ENCODE assay signal across 20 cellular contexts in the genomic region with DNA sequence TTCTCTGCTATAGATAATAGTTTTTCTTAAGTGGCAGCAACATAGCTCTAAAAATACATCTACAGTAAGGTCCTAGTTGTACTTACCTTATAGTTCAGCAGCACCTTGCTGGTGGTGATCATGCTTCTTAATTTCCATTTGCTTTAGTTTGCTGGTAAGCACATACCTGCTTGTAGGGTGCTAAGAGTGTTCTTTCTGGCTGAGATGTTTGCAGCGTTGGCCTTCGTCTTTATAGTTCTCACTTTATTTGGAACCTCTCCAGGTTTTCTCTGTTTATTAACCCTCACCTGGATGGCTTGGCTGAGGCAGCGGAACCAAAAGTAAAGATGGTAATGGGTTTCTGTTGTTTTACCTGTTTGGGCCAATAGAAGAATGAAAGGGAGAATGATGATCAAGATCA.
DNase-seq lines count a peak whose midpoint lies in the region; FAIRE-seq and TF ChIP-seq lines count a peak whose summit lies in the region.
"Had no signal": no experiment of that assay in that cellular context is flagged by ENCODE, and none has a peak within 500 bp of the region (broad histone marks: within the 10 kb centered on the region; RNA-seq: fewer than 3 reads in every experiment).

No MANE protein-coding gene starts in this region.

- H3K27ac ChIP-seq in ascending aorta = no peak overlapping the region
- H3K27ac ChIP-seq: A549, HL-60, SK-N-MC had no signal

- FAIRE-seq in GM12892 (lab: Jason Lieb, UNC) = no peak
- FAIRE-seq: RCC 7860 had no signal

- H3K4me1 Mint-ChIP-seq in activated CD4-positive, alpha-beta memory T cell treated with anti-CD3 and anti-CD28 coated beads for 36 hours (ENCODE audit: low read depth) = no peaks in the 10 kb centered on the region
- H3K4me1 Mint-ChIP-seq: GM23338, T-cell had no signal

- no peak overlapping the region for H3K4me3 ChIP-seq in ascending aorta
- H3K4me3 ChIP-seq: A549, GM23338, SK-N-MC had no signal

- no peak overlapping the region for H3K27ac Mint-ChIP-seq in activated CD4-positive, alpha-beta memory T cell treated with anti-CD3 and anti-CD28 coated beads for 36 hours
- H3K27ac Mint-ChIP-seq: GM23338, T-cell had no signal

- peak; percentile 82 for DNase-seq in COR-L47 (lab: John Stamatoyannopoulos, UW)
- peak; percentile 45 for DNase-seq in NCI-H1105 (lab: John Stamatoyannopoulos, UW)
- peak; percentile 99 for DNase-seq in NCI-H2081 treated with DMSO at 0.1 percent for 48 hours (lab: John Stamatoyannopoulos, UW)
- peak; percentile 42 for DNase-seq in NCI-H774 (lab: John Stamatoyannopoulos, UW)
- no peak for DNase-seq in COLO829 (ENCODE audit: low spot score)
- DNase-seq in ascending aorta (ENCODE audit: low spot score in 2 of 2) = no peak
- no peak for DNase-seq in GM12892 (ENCODE audit: insufficient read length)
- DNase-seq in activated CD4-positive, alpha-beta memory T cell treated with anti-CD3 and anti-CD28 coated beads for 36 hours = no peak
- DNase-seq: C1 segment of cervical spinal cord, EL, NCI-H1694, NCI-H446 treated with DMSO at 0.1 percent for 48 hours, Right ventricle myocardium superior, T-cell, T1000 had no signal

- H3K27me3 ChIP-seq in ascending aorta = no peaks in the 10 kb centered on the region

- POLR2A ChIA-PET in activated CD4-positive, alpha-beta memory T cell treated with anti-CD3 and anti-CD28 coated beads for 36 hours (lab: Charles Lee) = no interaction called here

- intact Hi-C loops in ascending aorta (cut with DNase I) = no loop called here
- intact Hi-C loops in activated CD4-positive, alpha-beta memory T cell treated with anti-CD3 and anti-CD28 coated beads for 36 hours (cut with micrococcal nuclease) = no loop called here

- CTCF ChIA-PET in activated CD4-positive, alpha-beta memory T cell treated with anti-CD3 and anti-CD28 coated beads for 36 hours (lab: Charles Lee) = no interaction called here

- TF ChIP-seq POLR2A in GM12892 (IDR thresholded peaks at IDR 0.05; ENCODE audit: low read depth, low read length) = no peak

- H3K9me3 ChIP-seq in ascending aorta = no peaks in the 10 kb centered on the region
- H3K9me3 ChIP-seq: A549 had no signal

- no peaks in the 10 kb centered on the region for H3K36me3 ChIP-seq in ascending aorta

- no peaks in the 10 kb centered on the region for H3K9me3 Mint-ChIP-seq in activated CD4-positive, alpha-beta memory T cell treated with anti-CD3 and anti-CD28 coated beads for 36 hours
- H3K9me3 Mint-ChIP-seq: GM23338 had no signal

- H3K36me3 Mint-ChIP-seq in activated CD4-positive, alpha-beta memory T cell treated with anti-CD3 and anti-CD28 coated beads for 36 hours = no peaks in the 10 kb centered on the region
- H3K36me3 Mint-ChIP-seq: T-cell had no signal

- no peak overlapping the region for H3K4me3 Mint-ChIP-seq in activated CD4-positive, alpha-beta memory T cell treated with anti-CD3 and anti-CD28 coated beads for 36 hours
- H3K4me3 Mint-ChIP-seq: GM23338, T-cell had no signal

- H3K27me3 Mint-ChIP-seq in activated CD4-positive, alpha-beta memory T cell treated with anti-CD3 and anti-CD28 coated beads for 36 hours = no peaks in the 10 kb centered on the region
- H3K27me3 Mint-ChIP-seq: T-cell had no signal

- no peak for TF ChIP-seq CTCF in ascending aorta (IDR thresholded peaks at IDR 0.05)

- H3K4me1 ChIP-seq in ascending aorta = no peaks in the 10 kb centered on the region
- H3K4me1 ChIP-seq: A549 had no signal

Comparison
In these comparisons a context has a peak if more than half of its experiments do, and no peak if none do; other contexts are left out.
1. DNase-seq: peak in COR-L47 (single experiment), NCI-H1105 (single experiment), NCI-H2081 treated with DMSO at 0.1 percent for 48 hours (single experiment) and NCI-H774 (single experiment); none in COLO829 (single experiment), ascending aorta (0 of 2), GM12892 (single experiment) and activated CD4-positive, alpha-beta memory T cell treated with anti-CD3 and anti-CD28 coated beads for 36 hours (single experiment).